8 cellular contexts compared by ENCODE assay signal in the genomic region with DNA sequence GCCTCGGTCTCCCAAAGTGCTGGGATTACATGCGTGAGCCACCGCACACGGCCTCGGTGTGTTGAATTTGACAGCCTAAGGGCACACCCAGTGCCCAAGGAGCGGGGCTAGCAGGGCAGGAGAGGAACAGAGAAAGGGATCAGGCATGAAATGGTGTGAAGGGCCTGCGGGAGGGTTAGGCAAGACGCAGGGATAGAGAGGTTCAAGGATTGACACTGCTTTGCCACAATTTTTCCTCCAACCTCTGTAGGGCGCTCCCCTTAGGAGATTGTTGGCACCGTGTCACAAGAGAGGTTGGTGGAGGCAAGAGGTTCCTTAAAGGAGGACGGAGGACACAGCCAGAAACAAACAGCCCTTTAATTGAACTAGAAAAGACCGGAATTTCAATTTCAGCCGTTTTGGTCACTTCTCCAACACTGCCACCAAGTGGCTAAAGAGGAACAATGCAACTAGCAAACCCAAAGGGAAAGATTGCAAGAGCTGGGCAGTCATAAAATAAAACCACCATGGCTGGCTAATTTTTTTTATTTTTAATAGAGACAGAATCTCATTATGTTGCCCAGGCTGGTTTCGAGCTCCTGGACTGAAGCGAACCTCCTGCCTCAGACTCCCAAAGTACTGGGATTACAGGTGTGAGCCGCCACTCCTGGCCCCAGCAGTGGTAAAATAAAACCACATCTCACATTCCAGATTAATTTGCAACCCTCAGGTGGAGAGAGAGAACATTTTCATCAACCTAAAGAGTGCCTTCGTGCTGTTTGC. TPM values are rescaled to one million over a fixed set of nuclear protein-coding genes. Genes with fewer than 3 reads are reported as not detected.
A peak's percentile ranks its signal among the peaks of the same experiment; 100 is the strongest.
DNase-seq lines count a peak whose midpoint lies in the region; ATAC-seq and TF ChIP-seq lines count a peak whose summit lies in the region.

No MANE protein-coding gene starts in this region.

- intact Hi-C loops in right cardiac atrium (cut with DNase I) = loop anchor here (1.0 to 10.0 kb wide), 5 partner anchors 104 to 354 kb away; no protein-coding TSS in a partner anchor
- intact Hi-C loops in gastrocnemius medialis (cut with DNase I; ENCODE audit: low total_unique reads) = loop anchor here (1.0 kb wide), 1 partner anchor 105 kb away; no protein-coding TSS in a partner anchor

- H3K9me3 ChIP-seq in AG04450 (ENCODE audit: control insufficient read depth, insufficient read depth, low read length) (no peaks in the 10 kb centered on the region), NT2/D1 (ENCODE audit: insufficient read depth, low read length) (peaks cover 4% of the 10 kb centered on the region; the same call in 1 of the 2 replicates), right cardiac atrium (ENCODE audit: control insufficient read depth, low read length) (no peaks in the 10 kb centered on the region), gastrocnemius medialis (no peaks in the 10 kb centered on the region)

- no peak for TF ChIP-seq POLR2A in gastrocnemius medialis (IDR thresholded peaks at IDR 0.05)

- peak overlapping the region; percentile 47 for H3K9ac ChIP-seq in NT2/D1 (ENCODE audit: insufficient read length, low read depth)

- POLR2A ChIA-PET in AG04450 (lab: Yijun Ruan, JAX) = interaction anchor here (0.7 kb wide), 1 partner anchor 1767 kb away, joined by 3 read pairs; no protein-coding TSS in a partner anchor

- 48% methylated on average over 17 of the region's 17 CpGs for WGBS in right cardiac atrium

- in situ Hi-C loops in gastrocnemius medialis (cut with MboI; ENCODE audit: low sequenced_read_pairs in 4 of 4) = loop anchor here (5.0 to 25.0 kb wide), 2 partner anchors 101 to 346 kb away; no protein-coding TSS in a partner anchor

- DNase-seq in AG04450 (ENCODE audit: low read depth, low spot score) (no peak), GM03348 (ENCODE audit: low spot score) (peak; percentile 65), HT-29 (ENCODE audit: low spot score) (peak; percentile 87), NT2/D1 (ENCODE audit: low read depth, low spot score) (peak; percentile 55), amniotic epithelial cell (ENCODE audit: low read depth) (peak; percentile 59), right cardiac atrium (peak in 1 of 3 donors; percentile 48), gastrocnemius medialis (peak in 1 of 2 donors; percentile 21)

- H3K36me3 ChIP-seq in NT2/D1 (ENCODE audit: insufficient read depth, insufficient read length, low read length) (no peaks in the 10 kb centered on the region), gastrocnemius medialis (no peaks in the 10 kb centered on the region)

- CTCF ChIA-PET in AG04450 (lab: Charles Lee) = interaction anchor here (0.6 to 11.4 kb wide), 32 partner anchors 9 to 730 kb away, joined by 3 to 365 read pairs (median 4); no protein-coding TSS in a partner anchor

- H3K27me3 ChIP-seq in AG04450 (ENCODE audit: control insufficient read depth, insufficient read depth, low read length) (peaks cover 4% of the 10 kb centered on the region), NT2/D1 (ENCODE audit: insufficient read depth, insufficient read length) (no peaks in the 10 kb centered on the region), right cardiac atrium (ENCODE audit: control insufficient read depth, insufficient read depth) (no peaks in the 10 kb centered on the region), gastrocnemius medialis (no peaks in the 10 kb centered on the region)

- peak; percentile 53 to 64 for ATAC-seq in right cardiac atrium
- ATAC-seq in gastrocnemius medialis = peak; percentile 56 to 70
- no peak for ATAC-seq in GM19328 (IDR thresholded peaks at IDR 0.05; ENCODE audit: unreplicated experiment)

- peak; percentile 89 for TF ChIP-seq CTCF in AG04450 (IDR thresholded peaks at IDR 0.05; ENCODE audit: low read depth, low read length)
- TF ChIP-seq CTCF in gastrocnemius medialis (IDR thresholded peaks at IDR 0.05 in 4 of 5, conservative IDR thresholded peaks at IDR 0.05 in 1 of 5) = peak; percentile 84 to 92 (median 88)

- H3K4me3 ChIP-seq in AG04450 (ENCODE audit: low read depth, low read length) (no peak overlapping the region), NT2/D1 (ENCODE audit: insufficient read length, low read depth) (no peak overlapping the region), right cardiac atrium (ENCODE audit: low read length) (no peak overlapping the region), gastrocnemius medialis (no peak overlapping the region)

- H3K27ac ChIP-seq in AG04450 (ENCODE audit: low read depth, low read length) (no peak overlapping the region), right cardiac atrium (ENCODE audit: low read length) (no peak overlapping the region), gastrocnemius medialis (no peak overlapping the region)

- no peaks in the 10 kb centered on the region for H3K4me1 ChIP-seq in NT2/D1 (ENCODE audit: insufficient read depth, insufficient read length)
- no peaks in the 10 kb centered on the region for H3K4me1 ChIP-seq in right cardiac atrium (ENCODE audit: control insufficient read depth, insufficient read depth, low read length)
- H3K4me1 ChIP-seq in gastrocnemius medialis = no peaks in the 10 kb centered on the region

RNA-seq across cellular contexts. Expression of gene CREB3L2, which starts 6.9 kb away (rescaled TPM):
- polyA plus RNA-seq in AG04450 (2011; rRNA removed) (53.5 and 57.8 TPM in 2 replicates), right cardiac atrium (10.7 TPM)
- 96.0 and 121 TPM in 2 replicates for polyA minus RNA-seq in AG04450 (2011; rRNA and poly(A)+ RNA removed)
- total RNA-seq in HT-29 (2014; rRNA removed; shearing (Covaris generic)) = 3.2 and 4.1 TPM in 2 replicates
- total RNA-seq in right cardiac atrium (10 to 100 TPM; 37.0 to 75.1 (median 39.8) TPM), gastrocnemius medialis (10 to 100 TPM in 1 of 4 donors, 1 to 10 TPM in 3; 2.8 to 12.0 (median 5.4) TPM)
